1 cellular context compared by ENCODE assay signal in genomic region chr2:48146552-48146951, GRCh38.
TF ChIP-seq lines count a peak whose summit lies in the region.

No MANE protein-coding gene starts in this region.

TF ChIP-seq in K562, 482 proteins besides CTCF, POLR2A, EP300 and RAD21 (continued from another document):
- TF ChIP-seq MGA (IDR thresholded peaks at IDR 0.05), result peak; percentile 57
- TF ChIP-seq CLOCK (CRISPR knock-in tag; IDR thresholded peaks at IDR 0.05; ENCODE audit: borderline replicate concordance), result no peak
